9 cellular contexts compared by ENCODE assay signal in genomic region chr11:95108159-95108611, GRCh38. TPM values are rescaled to one million over a fixed set of nuclear protein-coding genes. Genes with fewer than 3 reads are reported as not detected.
A peak's percentile ranks its signal among the peaks of the same experiment; 100 is the strongest.
DNase-seq lines count a peak whose midpoint lies in the region; ATAC-seq and TF ChIP-seq lines count a peak whose summit lies in the region.
"Had no signal": no experiment of that assay in that cellular context is flagged by ENCODE, and none has a peak within 500 bp of the region (broad histone marks: within the 10 kb centered on the region; RNA-seq: fewer than 3 reads in every experiment).

No MANE protein-coding gene starts in this region.

- WGBS in heart left ventricle, 4 donors: 44 to 52% (median 51%) methylated on average over 9 of the region's 9 CpGs

- intact Hi-C loops in heart left ventricle (cut with DNase I): loop anchor here in 1 of 10 donors (1.0 kb wide), 1 partner anchor 42 kb away; no protein-coding TSS in a partner anchor

- no peaks in the 10 kb centered on the region for H3K9me3 ChIP-seq in heart left ventricle
- H3K9me3 ChIP-seq in effector memory CD4-positive, alpha-beta T cell (ENCODE audit: control insufficient read depth, low read length): no peaks in the 10 kb centered on the region

- H3K36me3 Mint-ChIP-seq in activated naive CD8-positive, alpha-beta T cell treated with anti-CD3 and anti-CD28 coated beads, Interleukin-2, amount 50 U/mL, for 24 hours (ENCODE audit: low read depth): peaks cover 14% of the 10 kb centered on the region

- no peaks in the 10 kb centered on the region for H3K9me3 Mint-ChIP-seq in activated naive CD8-positive, alpha-beta T cell treated with anti-CD3 and anti-CD28 coated beads, Interleukin-2, amount 50 U/mL, for 24 hours

- H3K4me1 ChIP-seq in heart left ventricle: peaks cover 0 to 47% (median 25%) of the 10 kb centered on the region in 12 donors
- no peaks in the 10 kb centered on the region for H3K4me1 ChIP-seq in effector memory CD4-positive, alpha-beta T cell (ENCODE audit: control insufficient read depth, insufficient read depth, low read length, poor library complexity, severe bottlenecking)

- H3K4me1 Mint-ChIP-seq in activated naive CD8-positive, alpha-beta T cell treated with anti-CD3 and anti-CD28 coated beads, Interleukin-2, amount 50 U/mL, for 24 hours: peaks cover 36% of the 10 kb centered on the region

- no peak for TF ChIP-seq CTCF in heart left ventricle (IDR thresholded peaks at IDR 0.05)
- no peak for TF ChIP-seq CTCF in retinal pigment epithelial cell (conservative IDR thresholded peaks at IDR 0.05; ENCODE audit: low read depth, low read length)

- peaks cover 0 to 11% (median 0%) of the 10 kb centered on the region in 9 donors for H3K36me3 ChIP-seq in heart left ventricle
- peaks cover 7% of the 10 kb centered on the region for H3K36me3 ChIP-seq in effector memory CD4-positive, alpha-beta T cell (ENCODE audit: control insufficient read depth, insufficient read depth, low read length)

- no peaks in the 10 kb centered on the region for H3K27me3 Mint-ChIP-seq in activated naive CD8-positive, alpha-beta T cell treated with anti-CD3 and anti-CD28 coated beads, Interleukin-2, amount 50 U/mL, for 24 hours

- H3K27ac Mint-ChIP-seq in activated naive CD8-positive, alpha-beta T cell treated with anti-CD3 and anti-CD28 coated beads, Interleukin-2, amount 50 U/mL, for 24 hours: peak overlapping the region; percentile 56

- peak overlapping the region in 2 of 12 donors; percentile 7 to 16 for H3K4me3 ChIP-seq in heart left ventricle
- H3K4me3 ChIP-seq in retinal pigment epithelial cell (ENCODE audit: low read length): peak overlapping the region; percentile 17
- no peak overlapping the region for H3K4me3 ChIP-seq in effector memory CD4-positive, alpha-beta T cell (ENCODE audit: insufficient read depth, low read depth, low read length, poor library complexity, severe bottlenecking)

- H3K27ac ChIP-seq in heart left ventricle: peak overlapping the region; percentile 56 to 88 (median 76)
- no peak overlapping the region for H3K27ac ChIP-seq in effector memory CD4-positive, alpha-beta T cell (ENCODE audit: insufficient read depth, low read length, poor library complexity, severe bottlenecking)

- no peak for TF ChIP-seq POLR2A in heart left ventricle (IDR thresholded peaks at IDR 0.05)

- no peak overlapping the region for H3K4me3 Mint-ChIP-seq in activated naive CD8-positive, alpha-beta T cell treated with anti-CD3 and anti-CD28 coated beads, Interleukin-2, amount 50 U/mL, for 24 hours

- peak; percentile 65 for DNase-seq in ELR (ENCODE audit: low read depth)
- DNase-seq in activated naive CD8-positive, alpha-beta T cell treated with anti-CD3 and anti-CD28 coated beads, Interleukin-2, amount 50 U/mL, for 24 hours: no peak
- peak in 4 of 5 donors; percentile 40 to 72 (median 65) for DNase-seq in heart left ventricle
- peak; percentile 48 for DNase-seq in retinal pigment epithelial cell (ENCODE audit: low read depth)
- no peak for DNase-seq in effector memory CD4-positive, alpha-beta T cell
- no peak for DNase-seq in stimulated activated CD4-positive, alpha-beta T cell treated with anti-CD3 and anti-CD28 coated beads, Interleukin-4, amount 100 ng/mL, for 4 hours
- DNase-seq in NCI-H1694 (lab: John Stamatoyannopoulos, UW): no peak
- no peak for DNase-seq in stimulated activated CD4-positive, alpha-beta T cell treated with anti-CD3 and anti-CD28 coated beads, Interleukin-15, amount 100 ng/mL, for 24 hours
- DNase-seq: activated CD4-positive, alpha-beta T cell treated with anti-CD3 and anti-CD28 coated beads, Interleukin-2, amount 50 U/mL, for 1 hour had no signal

- H3K27me3 ChIP-seq in heart left ventricle: no peaks in the 10 kb centered on the region
- H3K27me3 ChIP-seq in effector memory CD4-positive, alpha-beta T cell (replicated peaks; ENCODE audit: control insufficient read depth, insufficient read depth, low read length, poor library complexity, severe bottlenecking): no peaks in the 10 kb centered on the region

- ATAC-seq in activated naive CD8-positive, alpha-beta T cell treated with anti-CD3 and anti-CD28 coated beads, Interleukin-2, amount 50 U/mL, for 24 hours: no peak
- peak; percentile 82 to 95 (median 90) for ATAC-seq in heart left ventricle

RNA-seq across cellular contexts. Expression of gene ENDOD1, which starts 18.5 kb away (rescaled TPM):
- 10 to 100 TPM in 8 of 9 donors, 1 to 10 TPM in 1; 9.7 to 28.5 (median 12.9) TPM for total RNA-seq in heart left ventricle
- 10 to 100 TPM in 1 of 2 donors, 1 to 10 TPM in 1; 4.0 to 11.6 TPM for polyA plus RNA-seq in heart left ventricle

RNA-seq across cellular contexts. Expression of gene SRSF8, which starts 41.5 kb away (rescaled TPM):
- 10 to 100 TPM; 20.0 to 26.5 (median 23.4) TPM for total RNA-seq in heart left ventricle
- polyA plus RNA-seq in heart left ventricle: 10 to 100 TPM; 20.0 to 22.1 TPM

RNA-seq across cellular contexts. Expression of gene KDM4F, which starts 59.0 kb away (rescaled TPM):
- not detected for total RNA-seq in heart left ventricle
- not detected for polyA plus RNA-seq in heart left ventricle

Comparison
In these comparisons a context has a peak if more than half of its experiments do, and no peak if none do; other contexts are left out.
1. DNase-seq: peak in ELR (single experiment), heart left ventricle (4 of 5) and retinal pigment epithelial cell (single experiment); none in activated naive CD8-positive, alpha-beta T cell treated with anti-CD3 and anti-CD28 coated beads, Interleukin-2, amount 50 U/mL, for 24 hours (single experiment), effector memory CD4-positive, alpha-beta T cell (0 of 3), stimulated activated CD4-positive, alpha-beta T cell treated with anti-CD3 and anti-CD28 coated beads, Interleukin-4, amount 100 ng/mL, for 4 hours (0 of 2), NCI-H1694 (single experiment) and stimulated activated CD4-positive, alpha-beta T cell treated with anti-CD3 and anti-CD28 coated beads, Interleukin-15, amount 100 ng/mL, for 24 hours (single experiment).